ENCODE assay signal across 10 cellular contexts in genomic region chr20:2109425-2110210, GRCh38. TPM values are rescaled to one million over a fixed set of nuclear protein-coding genes. Genes with fewer than 3 reads are reported as not detected.
DNase-seq lines count a peak whose midpoint lies in the region; ATAC-seq and TF ChIP-seq lines count a peak whose summit lies in the region.
"Had no signal": no experiment of that assay in that cellular context is flagged by ENCODE, and none has a peak within 500 bp of the region (broad histone marks: within the 10 kb centered on the region; RNA-seq: fewer than 3 reads in every experiment).

No MANE protein-coding gene starts in this region.

- H3K36me3 Mint-ChIP-seq in naive thymus-derived CD8-positive, alpha-beta T cell, result peaks cover 0 to 56% (median 0%) of the 10 kb centered on the region in 3 donors
- peaks cover 26% of the 10 kb centered on the region for H3K36me3 Mint-ChIP-seq in activated naive CD8-positive, alpha-beta T cell treated with anti-CD3 and anti-CD28 coated beads for 36 hours

- H3K4me1 ChIP-seq in BLaER1, result peaks cover 99% of the 10 kb centered on the region
- peaks cover 47% of the 10 kb centered on the region for H3K4me1 ChIP-seq in PC-9 (replicated peaks; ENCODE audit: insufficient read depth)

- peak overlapping the region in 7 of 10 donors; percentile 4 to 49 (median 21) for H3K4me3 Mint-ChIP-seq in naive thymus-derived CD8-positive, alpha-beta T cell
- H3K4me3 Mint-ChIP-seq in activated naive CD8-positive, alpha-beta T cell treated with anti-CD3 and anti-CD28 coated beads for 36 hours, result no peak overlapping the region
- H3K4me3 Mint-ChIP-seq: activated naive CD8-positive, alpha-beta T cell treated with anti-CD3 and anti-CD28 coated beads, Interleukin-2, amount 10 ng/mL, durations not matched to agents 7 days and 5 days had no signal

- no peaks in the 10 kb centered on the region for H3K9me3 ChIP-seq in BLaER1
- H3K9me3 ChIP-seq in PC-9 (ENCODE audit: insufficient read depth, low read depth), result no peaks in the 10 kb centered on the region

- peaks cover 28% of the 10 kb centered on the region for H3F3A ChIP-seq in PC-9 (ENCODE audit: insufficient read depth, low read depth)

- H3K27me3 ChIP-seq in BLaER1, result no peaks in the 10 kb centered on the region
- H3K27me3 ChIP-seq in PC-9 (ENCODE audit: insufficient read depth, low read depth), result no peaks in the 10 kb centered on the region

- DNase-seq in PC-9 (no peak), fibroblast of villous mesenchyme (ENCODE audit: low read depth) (peak; percentile 63), KG1 (lab: John Stamatoyannopoulos, UW) (no peak), inferior parietal cortex (ENCODE audit: extremely low spot score) (no peak)
- DNase-seq in naive thymus-derived CD8-positive, alpha-beta T cell, result no peak
- no peak for DNase-seq in activated naive CD8-positive, alpha-beta T cell treated with anti-CD3 and anti-CD28 coated beads for 36 hours
- DNase-seq: activated naive CD8-positive, alpha-beta T cell treated with anti-CD3 and anti-CD28 coated beads, Interleukin-2, amount 10 ng/mL, durations not matched to agents 7 days and 5 days; DMS79 had no signal

- ATAC-seq in naive thymus-derived CD8-positive, alpha-beta T cell, result no peak
- ATAC-seq in HG03159 (IDR thresholded peaks at IDR 0.05; ENCODE audit: unreplicated experiment), result no peak

- H3K4me3 ChIP-seq in BLaER1, result no peak overlapping the region
- no peak overlapping the region for H3K4me3 ChIP-seq in PC-9
- H3K4me3 ChIP-seq in fibroblast of villous mesenchyme (ENCODE audit: low read depth, low read length), result no peak overlapping the region

- H2AFZ ChIP-seq in PC-9, result no peak overlapping the region

- POLR2A ChIA-PET in PC-9 (lab: Charles Lee; ENCODE audit: unreplicated experiment), result interaction anchor here (0.5 to 0.6 kb wide), 2 partner anchors 8 to 38 kb away, joined by 5 to 9 read pairs; partner anchors contain the start of gene STK35
- POLR2A ChIA-PET in naive thymus-derived CD8-positive, alpha-beta T cell (lab: Charles Lee), result interaction anchor here (0.6 kb wide), 1 partner anchor 33 kb away, joined by 3 read pairs; no protein-coding TSS in a partner anchor

- H3K79me2 ChIP-seq in PC-9 (ENCODE audit: low read depth), result peaks cover 95% of the 10 kb centered on the region

- no peaks in the 10 kb centered on the region for H3K27me3 Mint-ChIP-seq in naive thymus-derived CD8-positive, alpha-beta T cell
- no peaks in the 10 kb centered on the region for H3K27me3 Mint-ChIP-seq in activated naive CD8-positive, alpha-beta T cell treated with anti-CD3 and anti-CD28 coated beads for 36 hours
- H3K27me3 Mint-ChIP-seq: activated naive CD8-positive, alpha-beta T cell treated with anti-CD3 and anti-CD28 coated beads, Interleukin-2, amount 10 ng/mL, durations not matched to agents 7 days and 5 days had no signal

- intact Hi-C loops in PC-9 (cut with micrococcal nuclease; ENCODE audit: unreplicated experiment), result loop anchor here (2.0 to 10.0 kb wide), 2 partner anchors 23 to 305 kb away; no protein-coding TSS in a partner anchor

- peaks cover 51 to 99% (median 96%) of the 10 kb centered on the region in 4 donors for H3K4me1 Mint-ChIP-seq in naive thymus-derived CD8-positive, alpha-beta T cell
- H3K4me1 Mint-ChIP-seq in activated naive CD8-positive, alpha-beta T cell treated with anti-CD3 and anti-CD28 coated beads for 36 hours, result peaks cover 79% of the 10 kb centered on the region

- CTCF ChIA-PET in PC-9 (lab: Charles Lee), result no interaction called here

- no peak overlapping the region for H3K9ac ChIP-seq in BLaER1

- H3K36me3 ChIP-seq in BLaER1, result peaks cover 83% of the 10 kb centered on the region
- H3K36me3 ChIP-seq in PC-9 (ENCODE audit: low read depth), result peaks cover 21% of the 10 kb centered on the region; the same call in 1 of the 2 replicates

- no peaks in the 10 kb centered on the region for H3K9me2 ChIP-seq in PC-9 (ENCODE audit: insufficient read depth)

- no TSS peak for BruUV-seq in PC-9 (replicated peaks; lab: Mats Ljungman, UMichigan)

- H3K27ac Mint-ChIP-seq in naive thymus-derived CD8-positive, alpha-beta T cell, result peak overlapping the region in 5 of 10 donors; percentile 10 to 56 (median 34)
- no peak overlapping the region for H3K27ac Mint-ChIP-seq in activated naive CD8-positive, alpha-beta T cell treated with anti-CD3 and anti-CD28 coated beads for 36 hours
- H3K27ac Mint-ChIP-seq: activated naive CD8-positive, alpha-beta T cell treated with anti-CD3 and anti-CD28 coated beads, Interleukin-2, amount 10 ng/mL, durations not matched to agents 7 days and 5 days had no signal

- TF ChIP-seq CTCF in PC-9 (conservative IDR thresholded peaks at IDR 0.05) (no peak), fibroblast of villous mesenchyme (IDR thresholded peaks at IDR 0.05; ENCODE audit: insufficient read depth, low read depth, low read length) (no peak)

- H3K9me3 Mint-ChIP-seq in naive thymus-derived CD8-positive, alpha-beta T cell, result no peaks in the 10 kb centered on the region
- no peaks in the 10 kb centered on the region for H3K9me3 Mint-ChIP-seq in activated naive CD8-positive, alpha-beta T cell treated with anti-CD3 and anti-CD28 coated beads for 36 hours
- H3K9me3 Mint-ChIP-seq: activated naive CD8-positive, alpha-beta T cell treated with anti-CD3 and anti-CD28 coated beads, Interleukin-2, amount 10 ng/mL, durations not matched to agents 7 days and 5 days had no signal

- H3K4me2 ChIP-seq in BLaER1 (peak overlapping the region; percentile 95; the same call in 1 of the 2 replicates), PC-9 (peak overlapping the region; percentile 61)

- H3K27ac ChIP-seq in BLaER1 (no peak overlapping the region), PC-9 (peak overlapping the region; percentile 61)

- H4K20me1 ChIP-seq in BLaER1 (peaks cover 100% of the 10 kb centered on the region), PC-9 (ENCODE audit: insufficient read depth) (peaks cover 58% of the 10 kb centered on the region)

RNA-seq across cellular contexts. Expression of gene STK35, which starts 8.0 kb away (rescaled TPM):
- 36.7 and 38.4 TPM in 2 replicates for total RNA-seq in PC-9 (2021)
- 17.7 and 20.3 TPM in 2 replicates for total RNA-seq in fibroblast of villous mesenchyme
- total RNA-seq in naive thymus-derived CD8-positive, alpha-beta T cell, result 10 to 100 TPM; 17.3 to 18.3 TPM
- 1 to 10 TPM; 4.5 to 5.9 (median 5.0) TPM for polyA plus RNA-seq in naive thymus-derived CD8-positive, alpha-beta T cell
- total RNA-seq in activated naive CD8-positive, alpha-beta T cell treated with anti-CD3 and anti-CD28 coated beads for 36 hours, result 10 to 100 TPM; 19.1 to 19.9 TPM
